ENCODE assay signal across 16 cellular contexts in the genomic region with DNA sequence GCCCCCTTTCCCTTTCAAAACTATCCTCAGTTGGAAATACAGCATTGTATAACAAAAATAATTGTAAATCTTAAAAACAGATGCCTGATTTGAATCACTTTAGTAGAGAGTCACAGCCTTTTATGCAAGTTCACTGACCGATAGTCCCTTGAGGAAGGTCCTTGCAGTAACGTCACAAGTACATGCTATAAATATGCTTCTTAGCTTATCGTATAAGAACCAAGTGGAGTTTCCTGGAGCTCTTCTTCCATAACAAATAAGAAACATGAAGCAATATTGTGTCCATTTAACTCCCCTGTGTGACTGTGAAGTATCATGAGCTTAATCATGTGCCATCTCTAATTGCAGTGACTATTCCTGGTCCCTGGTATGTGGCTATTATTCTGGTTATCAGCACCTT.
DNase-seq lines count a peak whose midpoint lies in the region; ATAC-seq and TF ChIP-seq lines count a peak whose summit lies in the region.
"Had no signal": no experiment of that assay in that cellular context is flagged by ENCODE, and none has a peak within 500 bp of the region (broad histone marks: within the 10 kb centered on the region; RNA-seq: fewer than 3 reads in every experiment).

No MANE protein-coding gene starts in this region.

- H2BK15ac ChIP-seq in mesenchymal stem cell (ENCODE audit: low read depth, poor library complexity, severe bottlenecking) = no peak overlapping the region

- H3K27me3 ChIP-seq in heart right ventricle (no peaks in the 10 kb centered on the region), mesenchymal stem cell (ENCODE audit: control insufficient read depth in 1 of 2, insufficient read depth in 1 of 2, low read length in 2 of 2) (no peaks in the 10 kb centered on the region), psoas muscle (ENCODE audit: insufficient read depth in 3 of 3, low read length in 2 of 3) (peaks cover 0 to 2% (median 0%) of the 10 kb centered on the region in 3 donors), skeletal muscle tissue (ENCODE audit: control insufficient read depth in 3 of 3, insufficient read depth in 3 of 3, low read length in 3 of 3) (no peaks in the 10 kb centered on the region), vagina (no peaks in the 10 kb centered on the region)

- no peak overlapping the region for H3K4ac ChIP-seq in mesenchymal stem cell (ENCODE audit: low read depth in 1 of 2, low read length in 2 of 2)

- no peak overlapping the region for H4K91ac ChIP-seq in mesenchymal stem cell (ENCODE audit: low read length)

- no peak overlapping the region for H2BK5ac ChIP-seq in mesenchymal stem cell (ENCODE audit: low read depth, low read length, poor library complexity, severe bottlenecking)

- no peak overlapping the region for H3K18ac ChIP-seq in mesenchymal stem cell (ENCODE audit: low read depth in 1 of 2, low read length in 2 of 2)

- no peak overlapping the region for H2BK12ac ChIP-seq in mesenchymal stem cell (ENCODE audit: low read length in 2 of 2)

- no peak overlapping the region for H3K9ac ChIP-seq in mesenchymal stem cell (ENCODE audit: low read length)
- peak overlapping the region in 1 of 3 donors; percentile 38 for H3K9ac ChIP-seq in skeletal muscle tissue (ENCODE audit: low read depth in 1 of 3, low read length in 3 of 3)

- no peaks in the 10 kb centered on the region for H3K36me3 ChIP-seq in heart right ventricle
- H3K36me3 ChIP-seq in mesenchymal stem cell (ENCODE audit: control insufficient read depth in 1 of 2, insufficient read depth in 2 of 2, low read depth in 1 of 2, low read length in 2 of 2) = no peaks in the 10 kb centered on the region
- H3K36me3 ChIP-seq in psoas muscle (ENCODE audit: insufficient read depth in 1 of 2, low read depth in 1 of 2) = no peaks in the 10 kb centered on the region
- no peaks in the 10 kb centered on the region for H3K36me3 ChIP-seq in skeletal muscle tissue (ENCODE audit: control insufficient read depth in 3 of 3, insufficient read depth in 3 of 3, low read length in 3 of 3)
- no peaks in the 10 kb centered on the region for H3K36me3 ChIP-seq in vagina

- H3K4me3 ChIP-seq in heart right ventricle = no peak overlapping the region
- no peak overlapping the region for H3K4me3 ChIP-seq in mesenchymal stem cell (ENCODE audit: insufficient read depth in 1 of 2, low read depth in 1 of 2, low read length in 2 of 2)
- H3K4me3 ChIP-seq in psoas muscle = no peak overlapping the region
- no peak overlapping the region for H3K4me3 ChIP-seq in skeletal muscle tissue (ENCODE audit: low read length in 3 of 3)
- no peak overlapping the region for H3K4me3 ChIP-seq in vagina
- H3K4me3 ChIP-seq: GM23338 had no signal

- no peaks in the 10 kb centered on the region for H3K79me1 ChIP-seq in mesenchymal stem cell (replicated peaks; ENCODE audit: low read length, poor library complexity, severe bottlenecking)

- H3K4me1 ChIP-seq in heart right ventricle (peaks cover 0 to 11% (median 3%) of the 10 kb centered on the region in 9 donors), mesenchymal stem cell (ENCODE audit: control insufficient read depth, insufficient read depth, low read depth, low read length) (no peaks in the 10 kb centered on the region), psoas muscle (peaks cover 11% of the 10 kb centered on the region), skeletal muscle tissue (ENCODE audit: control insufficient read depth in 3 of 3, insufficient read depth in 3 of 3, low read length in 3 of 3) (peaks cover 3 to 7% (median 4%) of the 10 kb centered on the region in 3 donors), vagina (no peaks in the 10 kb centered on the region)

- H3K27ac ChIP-seq in heart right ventricle (no peak overlapping the region), mesenchymal stem cell (ENCODE audit: low read length, poor library complexity, severe bottlenecking) (no peak overlapping the region), psoas muscle (peak overlapping the region; percentile 51), skeletal muscle tissue (ENCODE audit: low read depth, low read length) (peak overlapping the region; percentile 63), vagina (no peak overlapping the region)

- H3K14ac ChIP-seq in mesenchymal stem cell (ENCODE audit: low read length in 2 of 2) = no peak overlapping the region

- WGBS in heart right ventricle, 2 donors = 25 to 29% methylated on average over 3 of the region's 3 CpGs
- WGBS in mesenchymal stem cell = 66% methylated on average over 3 of the region's 3 CpGs
- 9 to 22% (median 18%) methylated on average over 3 of the region's 3 CpGs for WGBS in psoas muscle, 3 donors

- no peak for TF ChIP-seq CTCF in heart right ventricle (IDR thresholded peaks at IDR 0.05)
- TF ChIP-seq CTCF in psoas muscle (IDR thresholded peaks at IDR 0.05) = no peak
- no peak for TF ChIP-seq CTCF in vagina (IDR thresholded peaks at IDR 0.05)

- intact Hi-C loops in heart right ventricle (cut with DNase I) = no loop called here
- intact Hi-C loops in cardiac septum (cut with DNase I) = no loop called here
- intact Hi-C loops in psoas muscle (cut with DNase I) = no loop called here
- intact Hi-C loops in vagina (cut with DNase I) = no loop called here

- no peak overlapping the region for H2BK120ac ChIP-seq in mesenchymal stem cell (ENCODE audit: low read depth, low read length)

- H3K9me3 ChIP-seq in heart right ventricle (peaks cover 0 to 4% (median 0%) of the 10 kb centered on the region in 11 donors), mesenchymal stem cell (ENCODE audit: control insufficient read depth, low read length) (no peaks in the 10 kb centered on the region), psoas muscle (no peaks in the 10 kb centered on the region), skeletal muscle tissue (ENCODE audit: control insufficient read depth in 3 of 3, low read length in 3 of 3) (no peaks in the 10 kb centered on the region), vagina (no peaks in the 10 kb centered on the region)

- no peak overlapping the region for H2AFZ ChIP-seq in mesenchymal stem cell (ENCODE audit: low read depth, low read length)
- H2AFZ ChIP-seq: GM23338 had no signal

- H2AK5ac ChIP-seq in mesenchymal stem cell (ENCODE audit: low read length, severe bottlenecking) = no peak overlapping the region

- no peak overlapping the region for H3K4me2 ChIP-seq in mesenchymal stem cell (ENCODE audit: low read length, poor library complexity, severe bottlenecking)
- H3K4me2 ChIP-seq: GM23338 had no signal

- ATAC-seq in heart right ventricle (peak in 6 of 8 donors; percentile 11 to 88 (median 50)), psoas muscle (peak; percentile 58 to 91 (median 90))
- ATAC-seq: GM23338, HCT116 had no signal

- peak in 1 of 2 donors; percentile 9 for DNase-seq in heart right ventricle
- no peak for DNase-seq in cardiac septum (ENCODE audit: low spot score)
- DNase-seq in mesenchymal stem cell = peak; percentile 21
- no peak for DNase-seq in psoas muscle
- DNase-seq in vagina (ENCODE audit: extremely low spot score in 2 of 2) = no peak
- DNase-seq: C1 segment of cervical spinal cord; Calu3; CD4-positive, alpha-beta memory T cell; COR-L47; DMS53; DMS79 treated with DMSO at 0.1 percent for 48 hours; GF-D8; H9 had no signal

- TF ChIP-seq POLR2A in vagina (IDR thresholded peaks at IDR 0.05) = no peak

- H4K8ac ChIP-seq in mesenchymal stem cell (ENCODE audit: low read length) = no peak overlapping the region

- no peak overlapping the region for H3K23ac ChIP-seq in mesenchymal stem cell (ENCODE audit: low read length in 2 of 2)

Comparison
In these comparisons a context has a peak if more than half of its experiments do, and no peak if none do; other contexts are left out.
1. H3K27ac ChIP-seq: peak in psoas muscle (single experiment) and skeletal muscle tissue (single experiment); none in heart right ventricle (0 of 10), mesenchymal stem cell (single experiment) and vagina (single experiment).